Comparison of ENCODE assay signal across 24 cellular contexts in genomic region chr9:134494905-134495304, GRCh38.
DNase-seq lines count a peak whose midpoint lies in the region; ATAC-seq, FAIRE-seq and TF ChIP-seq lines count a peak whose summit lies in the region.
"Had no signal": no experiment of that assay in that cellular context is flagged by ENCODE, and none has a peak within 500 bp of the region (broad histone marks: within the 10 kb centered on the region; RNA-seq: fewer than 3 reads in every experiment).

No MANE protein-coding gene starts in this region.

- H3K9me3 ChIP-seq in left ventricle myocardium inferior (replicated peaks), result no peaks in the 10 kb centered on the region
- H3K9me3 ChIP-seq in kidney (ENCODE audit: control insufficient read depth in 1 of 2, low read length in 2 of 2), result no peaks in the 10 kb centered on the region
- H3K9me3 ChIP-seq in trophoblast cell (ENCODE audit: insufficient read depth, low read depth, low read length), result no peaks in the 10 kb centered on the region
- no peaks in the 10 kb centered on the region for H3K9me3 ChIP-seq in upper lobe of right lung
- H3K9me3 ChIP-seq: A549 had no signal

- H3K4me1 ChIP-seq in left ventricle myocardium inferior, result peaks cover 4% of the 10 kb centered on the region
- no peaks in the 10 kb centered on the region for H3K4me1 ChIP-seq in kidney (ENCODE audit: control insufficient read depth in 1 of 2, insufficient read depth in 1 of 2, low read depth in 1 of 2, low read length in 2 of 2)
- peaks cover 0 to 6% of the 10 kb centered on the region in 2 experiments for H3K4me1 ChIP-seq in trophoblast cell (ENCODE audit: control insufficient read depth in 1 of 2, insufficient read depth in 2 of 2, low read length in 2 of 2)
- H3K4me1 ChIP-seq in upper lobe of right lung, result peaks cover 6% of the 10 kb centered on the region
- H3K4me1 ChIP-seq: A549 had no signal

- H3K79me2 ChIP-seq in trophoblast cell (ENCODE audit: control insufficient read depth, insufficient read depth, low read length, poor library complexity), result no peaks in the 10 kb centered on the region

- no peak overlapping the region for H3K14ac ChIP-seq in trophoblast cell (ENCODE audit: low read length)

- intact Hi-C loops in left ventricle myocardium superior (cut with micrococcal nuclease) (no loop called here), left ventricle myocardium inferior (cut with micrococcal nuclease) (no loop called here), kidney (cut with DNase I) (no loop called here), upper lobe of right lung (cut with DNase I) (no loop called here)

- H3K27ac ChIP-seq in left ventricle myocardium inferior (replicated peaks) (no peak overlapping the region), kidney (ENCODE audit: low read depth in 2 of 2, low read length in 2 of 2) (no peak overlapping the region), trophoblast cell (ENCODE audit: low read depth, low read length) (no peak overlapping the region), upper lobe of right lung (no peak overlapping the region)
- H3K27ac ChIP-seq: A549 had no signal

- H3K79me1 ChIP-seq in trophoblast cell (ENCODE audit: low read length), result peaks cover 7% of the 10 kb centered on the region

- H3K9ac ChIP-seq in kidney (ENCODE audit: low read length in 2 of 2) (no peak overlapping the region), trophoblast cell (ENCODE audit: low read length) (no peak overlapping the region)

- H3K4me2 ChIP-seq in trophoblast cell (ENCODE audit: low read length), result no peak overlapping the region
- H3K4me2 ChIP-seq: A549 had no signal

- ATAC-seq in left ventricle myocardium superior, result no peak
- no peak for ATAC-seq in upper lobe of right lung
- ATAC-seq in GM18870 (IDR thresholded peaks at IDR 0.05; ENCODE audit: unreplicated experiment), result no peak
- no peak for ATAC-seq in activated CD4-positive, CD25-positive, alpha-beta regulatory T cell treated with anti-CD3 and anti-CD28 coated beads, Interleukin-2, amount 50 U/mL, for 24 hours
- ATAC-seq: A549, HCT116 had no signal

- H3K36me3 ChIP-seq in left ventricle myocardium inferior (no peaks in the 10 kb centered on the region), kidney (ENCODE audit: control insufficient read depth in 1 of 2, insufficient read depth in 2 of 2, low read length in 2 of 2) (no peaks in the 10 kb centered on the region), trophoblast cell (ENCODE audit: control insufficient read depth in 1 of 2, insufficient read depth in 2 of 2, low read length in 2 of 2) (no peaks in the 10 kb centered on the region), upper lobe of right lung (no peaks in the 10 kb centered on the region)

- peak; percentile 20 for DNase-seq in left ventricle myocardium superior
- no peak for DNase-seq in left ventricle myocardium inferior
- DNase-seq in kidney, result peak; percentile 43
- no peak for DNase-seq in trophoblast cell
- peak; percentile 33 for DNase-seq in upper lobe of right lung
- no peak for DNase-seq in NCI-H128 (lab: John Stamatoyannopoulos, UW; ENCODE audit: unreplicated experiment)
- DNase-seq: CD4-positive, CD25-positive, alpha-beta regulatory T cell; EL; GF-D8; NCI-H1105 treated with DMSO at 0.1 percent for 48 hours; NCI-H1694; NCI-H2081; NCI-H2171 treated with DMSO at 0.1 percent for 48 hours; NCI-H526; OCI-M1; SHP77 had no signal

- no peak overlapping the region for H3K18ac ChIP-seq in trophoblast cell (ENCODE audit: low read length)

- H3K4me3 ChIP-seq in left ventricle myocardium inferior (no peak overlapping the region), kidney (ENCODE audit: low read length in 2 of 2) (no peak overlapping the region), trophoblast cell (ENCODE audit: low read depth, low read length) (no peak overlapping the region), upper lobe of right lung (no peak overlapping the region)
- H3K4me3 ChIP-seq: A549 had no signal

- H2AK5ac ChIP-seq in trophoblast cell (ENCODE audit: low read length), result peak overlapping the region; percentile 1

- TF ChIP-seq CTCF in left ventricle myocardium inferior (IDR thresholded peaks at IDR 0.05; ENCODE audit: borderline replicate concordance), result no peak
- no peak for TF ChIP-seq CTCF in kidney (IDR thresholded peaks at IDR 0.05; ENCODE audit: borderline replicate concordance, extremely low read depth, insufficient read depth)
- TF ChIP-seq CTCF in upper lobe of right lung (IDR thresholded peaks at IDR 0.05), result no peak

- no peak overlapping the region for H4K8ac ChIP-seq in trophoblast cell (ENCODE audit: low read depth, low read length)

- H4K12ac ChIP-seq in trophoblast cell (ENCODE audit: low read depth, low read length), result no peak overlapping the region

- no peak overlapping the region for H2AFZ ChIP-seq in trophoblast cell (ENCODE audit: insufficient read depth, low read length, poor library complexity)

- H2BK12ac ChIP-seq in trophoblast cell (ENCODE audit: low read length), result no peak overlapping the region

- H2BK5ac ChIP-seq in trophoblast cell (ENCODE audit: low read depth, low read length, poor library complexity), result no peak overlapping the region

- H2BK120ac ChIP-seq in trophoblast cell (ENCODE audit: insufficient read depth, low read length, poor library complexity), result no peak overlapping the region

- no CpG with 5 or more reads among the region's 11 CpGs for WGBS in trophoblast cell (ENCODE audit: extremely low coverage, insufficient coverage, insufficient read length)

- H3K27me3 ChIP-seq in left ventricle myocardium inferior (ENCODE audit: low read depth) (peaks cover 78% of the 10 kb centered on the region), trophoblast cell (ENCODE audit: insufficient read depth, low read length) (no peaks in the 10 kb centered on the region), upper lobe of right lung (no peaks in the 10 kb centered on the region)

- peak overlapping the region; percentile 43 for H3K23ac ChIP-seq in trophoblast cell (ENCODE audit: low read length)

- no peak overlapping the region for H4K91ac ChIP-seq in trophoblast cell (ENCODE audit: low read depth, low read length)

- FAIRE-seq in kidney (lab: Jason Lieb, UNC), result no peak
- FAIRE-seq: A549, GM19239, H1, HTR-8/SVneo, RCC 7860 had no signal

- H3K4ac ChIP-seq in trophoblast cell (ENCODE audit: low read depth, low read length), result no peak overlapping the region

Comparison
In these comparisons a context has a peak if more than half of its experiments do, and no peak if none do; other contexts are left out.
1. DNase-seq: peak in left ventricle myocardium superior (single experiment), kidney (single experiment) and upper lobe of right lung (single experiment); none in left ventricle myocardium inferior (single experiment), trophoblast cell (0 of 2) and NCI-H128 (single experiment).